ENCODE assay signal across 1 cellular context in the genomic region with DNA sequence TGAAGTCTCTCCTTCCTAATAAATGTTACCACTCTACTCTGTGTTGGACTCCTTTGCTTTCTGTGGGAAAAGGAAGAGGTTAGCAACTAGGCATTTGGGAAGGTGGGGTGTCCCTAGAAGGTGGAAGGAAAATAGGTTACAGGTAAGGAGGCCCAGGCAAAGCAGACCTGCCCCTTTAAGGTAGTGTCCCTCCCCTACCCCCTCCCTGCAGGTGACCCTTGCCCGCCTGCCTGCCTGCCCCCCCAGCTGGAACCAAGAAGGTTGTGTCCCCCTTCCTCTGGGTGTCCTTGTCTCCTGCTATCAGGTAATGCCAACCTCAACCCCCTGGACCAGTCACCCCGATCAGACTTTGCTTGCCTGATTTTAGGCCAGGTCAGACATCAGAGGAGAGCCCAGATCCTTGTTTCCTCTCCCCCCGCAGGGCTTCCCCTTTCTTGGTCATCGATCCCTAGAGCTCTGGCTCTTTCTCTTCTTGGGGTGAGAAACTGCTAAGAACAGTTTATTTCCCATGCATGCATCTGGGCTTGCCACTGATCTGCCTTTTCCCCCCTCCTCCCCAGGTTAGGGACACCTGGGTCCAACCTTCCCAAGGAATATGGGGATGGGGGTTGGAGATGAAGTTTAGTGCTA.
A peak's percentile ranks its signal among the peaks of the same experiment; 100 is the strongest.
TF ChIP-seq lines count a peak whose summit lies in the region.

A gene with protein sequence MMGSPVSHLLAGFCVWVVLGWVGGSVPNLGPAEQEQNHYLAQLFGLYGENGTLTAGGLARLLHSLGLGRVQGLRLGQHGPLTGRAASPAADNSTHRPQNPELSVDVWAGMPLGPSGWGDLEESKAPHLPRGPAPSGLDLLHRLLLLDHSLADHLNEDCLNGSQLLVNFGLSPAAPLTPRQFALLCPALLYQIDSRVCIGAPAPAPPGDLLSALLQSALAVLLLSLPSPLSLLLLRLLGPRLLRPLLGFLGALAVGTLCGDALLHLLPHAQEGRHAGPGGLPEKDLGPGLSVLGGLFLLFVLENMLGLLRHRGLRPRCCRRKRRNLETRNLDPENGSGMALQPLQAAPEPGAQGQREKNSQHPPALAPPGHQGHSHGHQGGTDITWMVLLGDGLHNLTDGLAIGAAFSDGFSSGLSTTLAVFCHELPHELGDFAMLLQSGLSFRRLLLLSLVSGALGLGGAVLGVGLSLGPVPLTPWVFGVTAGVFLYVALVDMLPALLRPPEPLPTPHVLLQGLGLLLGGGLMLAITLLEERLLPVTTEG (plus strand): TSS at position 233 of the 630 bp plus-strand sequence. CDS start 1,224 bp downstream, outside the sequence.

TF ChIP-seq in K562, 482 proteins besides CTCF, POLR2A, EP300 and RAD21:
- TF ChIP-seq ETV5 (CRISPR knock-in tag; IDR thresholded peaks at IDR 0.05; ENCODE audit: low read depth) (no peak), SPI1 (IDR thresholded peaks at IDR 0.05; ENCODE audit: borderline replicate concordance, low read depth, low read length) (peak; percentile 63; the same call in 1 of the 2 replicates), RBM34 (IDR thresholded peaks at IDR 0.05; ENCODE audit: borderline replicate concordance, insufficient read depth, low read length) (no peak)
- TF ChIP-seq, protein P1, sequence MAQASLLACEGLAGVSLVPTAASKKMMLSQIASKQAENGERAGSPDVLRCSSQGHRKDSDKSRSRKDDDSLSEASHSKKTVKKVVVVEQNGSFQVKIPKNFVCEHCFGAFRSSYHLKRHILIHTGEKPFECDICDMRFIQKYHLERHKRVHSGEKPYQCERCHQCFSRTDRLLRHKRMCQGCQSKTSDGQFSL (CRISPR knock-in tag; IDR thresholded peaks at IDR 0.05), result peak; percentile 37; the same call in 1 of the 2 replicates
- TF ChIP-seq, protein P1 (tag; IDR thresholded peaks at IDR 0.05), result no peak
